ENCODE assay signal across 8 cellular contexts in the genomic region with DNA sequence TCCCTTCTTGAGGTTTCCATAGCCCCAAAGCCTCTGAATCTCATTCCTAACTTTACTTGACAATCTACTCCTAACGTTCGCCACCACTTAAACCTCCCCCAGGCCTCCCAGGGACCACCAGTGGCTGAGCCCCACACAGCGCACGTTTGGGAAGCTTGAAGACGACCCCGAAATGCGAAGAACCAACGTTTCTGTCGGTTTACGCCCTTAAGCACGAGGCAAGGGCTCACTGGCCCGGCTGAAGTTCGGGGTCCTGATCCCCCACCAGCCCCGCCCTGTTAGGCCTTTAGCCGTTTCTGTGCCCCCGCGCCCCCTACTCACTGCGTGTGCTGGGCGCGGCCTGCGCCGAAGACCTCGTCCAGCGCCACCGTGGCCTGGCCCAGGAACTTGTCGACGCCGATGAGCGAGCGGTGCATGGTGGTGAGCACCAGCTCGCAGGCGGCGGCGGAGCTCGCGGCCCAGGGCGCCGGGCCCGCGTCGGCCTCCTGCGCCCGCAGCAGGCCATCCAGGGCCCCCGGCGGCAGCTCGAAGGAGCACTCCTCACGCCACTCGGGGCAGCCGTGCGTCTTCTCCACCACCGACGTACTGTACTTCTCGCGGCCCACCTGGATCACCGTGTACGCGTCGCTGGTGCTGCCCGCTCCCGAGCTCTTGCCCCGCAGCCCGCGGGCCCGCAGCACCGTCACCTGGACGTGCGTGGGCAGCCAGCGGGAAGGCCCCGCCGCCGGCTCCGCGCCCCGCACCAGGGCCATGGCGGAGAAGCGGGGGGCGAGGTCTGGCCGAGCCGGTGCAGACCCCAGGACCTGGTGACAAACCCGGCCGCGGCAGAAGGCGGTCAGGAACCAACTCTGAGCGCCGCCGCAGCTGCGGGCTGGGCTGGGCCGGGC. TPM values are rescaled to one million over a fixed set of nuclear protein-coding genes. Genes with fewer than 3 reads are reported as not detected.
A peak's percentile ranks its signal among the peaks of the same experiment; 100 is the strongest.
DNase-seq lines count a peak whose midpoint lies in the region; ATAC-seq and TF ChIP-seq lines count a peak whose summit lies in the region.

No MANE protein-coding gene starts in this region.

- H3K9me3 ChIP-seq in mammary epithelial cell (replicated peaks; ENCODE audit: insufficient read depth, low read length) = no peaks in the 10 kb centered on the region

- no peaks in the 10 kb centered on the region for H3K36me3 ChIP-seq in mammary epithelial cell (ENCODE audit: insufficient read depth, low read length)

- no TSS peak for BruUV-seq in mammary epithelial cell (replicated peaks; lab: Mats Ljungman, UMichigan)

- ATAC-seq in HG02870 (IDR thresholded peaks at IDR 0.05; ENCODE audit: unreplicated experiment) = peak; percentile 18

- H3K27ac ChIP-seq in RWPE1 (peak overlapping the region; percentile 95), mammary epithelial cell (ENCODE audit: insufficient read depth, low read depth, low read length) (peak overlapping the region; percentile 80)

- in situ Hi-C loops in mammary epithelial cell (cut with MboI; ENCODE audit: low sequenced_read_pairs in 2 of 2) = no loop called here

- H2AFZ ChIP-seq in mammary epithelial cell (ENCODE audit: low read depth, low read length) = peak overlapping the region; percentile 97

- TF ChIP-seq CTCF in RWPE1 (conservative IDR thresholded peaks at IDR 0.05; ENCODE audit: low read depth) (no peak), mammary epithelial cell (conservative IDR thresholded peaks at IDR 0.05 in 1 of 2, IDR thresholded peaks at IDR 0.05 in 1 of 2; ENCODE audit: extremely low read depth in 1 of 2, insufficient read depth in 1 of 2, low read depth in 1 of 2, low read length in 2 of 2) (no peak)

- DNase-seq in NCI-H748 (lab: John Stamatoyannopoulos, UW; ENCODE audit: unreplicated experiment) (peak; percentile 48), NCI-H748 treated with DMSO at 0.1 percent for 48 hours (lab: John Stamatoyannopoulos, UW) (no peak), RWPE1 (ENCODE audit: low spot score) (peak; percentile 33), mammary epithelial cell (peak; percentile 46), kidney tubule cell (ENCODE audit: low spot score) (peak; percentile 44), inferior parietal cortex (ENCODE audit: extremely low spot score) (no peak)
- peak; percentile 15 to 16 for DNase-seq in stimulated activated CD4-positive, alpha-beta T cell treated with anti-CD3 and anti-CD28 coated beads, Interleukin-4, amount 100 ng/mL, for 48 hours (ENCODE audit: low read depth in 2 of 2)

- WGBS in mammary epithelial cell (ENCODE audit: low coverage, missing lambda C conversion rate) = 0% methylated on average over 2 of the region's 88 CpGs

- no peaks in the 10 kb centered on the region for H3K27me3 ChIP-seq in mammary epithelial cell (ENCODE audit: insufficient read depth, low read length)

- CTCF ChIA-PET in RWPE1 (lab: Yijun Ruan, JAX) = interaction anchor here (0.6 to 2.4 kb wide), 5 partner anchors 20 to 267 kb away, joined by 3 to 10 read pairs (median 4); no protein-coding TSS in a partner anchor
- CTCF ChIA-PET in mammary epithelial cell (lab: Charles Lee; ENCODE audit: low non-redundant PET) = interaction anchor here (0.5 kb wide), 1 partner anchor 138 kb away, joined by 4 read pairs; no protein-coding TSS in a partner anchor

- peaks cover 55% of the 10 kb centered on the region for H3K79me2 ChIP-seq in mammary epithelial cell (ENCODE audit: insufficient read depth, low read length)

- no peaks in the 10 kb centered on the region for H4K20me1 ChIP-seq in mammary epithelial cell (ENCODE audit: insufficient read depth, low read length)

- H3K4me3 ChIP-seq in mammary epithelial cell (replicated peaks in 1 of 3; ENCODE audit: insufficient read depth in 1 of 3, low read depth in 2 of 3, low read length in 3 of 3) = peak overlapping the region; percentile 72 to 86 (median 79)

- intact Hi-C loops in mammary epithelial cell (cut with micrococcal nuclease) = loop anchor here (2.0 to 5.0 kb wide), 2 partner anchors 41 to 120 kb away; partner anchors contain the start of genes CCT7, PRADC1 and SFXN5

- H3K4me1 ChIP-seq in mammary epithelial cell (ENCODE audit: insufficient read depth, low read length) = peaks cover 21% of the 10 kb centered on the region

- POLR2A ChIA-PET in RWPE1 (lab: Yijun Ruan, JAX; ENCODE audit: low non-redundant PET) = interaction anchor here (0.6 kb wide), 2 partner anchors 23 to 183 kb away, joined by 3 read pairs; no protein-coding TSS in a partner anchor

- H3K4me2 ChIP-seq in mammary epithelial cell (ENCODE audit: insufficient read depth, low read depth, low read length) = peak overlapping the region; percentile 87

- peak overlapping the region; percentile 91 for H3K9ac ChIP-seq in mammary epithelial cell (ENCODE audit: insufficient read depth, low read length)

- dilution Hi-C loops in mammary epithelial cell (cut with HindIII; ENCODE audit: low sequenced_read_pairs) = no loop called here

RNA-seq across cellular contexts. Expression of gene RAB11FIP5, which starts 0.5 kb away (rescaled TPM):
- 10 to 100 TPM; 36.0 to 39.7 TPM for total RNA-seq in mammary epithelial cell
- 24.8 TPM for polyA plus RNA-seq in mammary epithelial cell
- 71.9 TPM for polyA minus RNA-seq in mammary epithelial cell

RNA-seq across cellular contexts. Expression of gene SFXN5, which starts 40.8 kb away (rescaled TPM):
- total RNA-seq in mammary epithelial cell = 10 to 100 TPM; 12.0 to 16.8 TPM
- polyA plus RNA-seq in mammary epithelial cell = 9.2 TPM
- polyA minus RNA-seq in mammary epithelial cell = 14.9 TPM

Comparison
In these comparisons a context has a peak if more than half of its experiments do, and no peak if none do; other contexts are left out.
1. DNase-seq: peak in NCI-H748 (single experiment), RWPE1 (single experiment), mammary epithelial cell (single experiment), kidney tubule cell (single experiment) and stimulated activated CD4-positive, alpha-beta T cell treated with anti-CD3 and anti-CD28 coated beads, Interleukin-4, amount 100 ng/mL, for 48 hours (2 of 2); none in NCI-H748 treated with DMSO at 0.1 percent for 48 hours (single experiment) and inferior parietal cortex (single experiment).